Comparison of ENCODE assay signal across 10 cellular contexts in genomic region chr11:12815150-12815523, GRCh38.
DNase-seq lines count a peak whose midpoint lies in the region; ATAC-seq, FAIRE-seq and TF ChIP-seq lines count a peak whose summit lies in the region.
"Had no signal": no experiment of that assay in that cellular context is flagged by ENCODE, and none has a peak within 500 bp of the region (broad histone marks: within the 10 kb centered on the region; RNA-seq: fewer than 3 reads in every experiment).

No MANE protein-coding gene starts in this region.

- peak overlapping the region; percentile 33 for H3K4me3 ChIP-seq in left ventricle myocardium inferior
- no peak overlapping the region for H3K4me3 ChIP-seq in endothelial cell of umbilical vein (replicated peaks in 1 of 3; ENCODE audit: insufficient read depth in 1 of 3, low read depth in 1 of 3, low read length in 3 of 3)
- H3K4me3 ChIP-seq in vagina = peak overlapping the region; percentile 7 to 38

- H3K27ac Mint-ChIP-seq in osteocyte (ENCODE audit: unreplicated experiment) = peak overlapping the region; percentile 79

- no peak for TF ChIP-seq CTCF in left ventricle myocardium inferior (IDR thresholded peaks at IDR 0.05; ENCODE audit: borderline replicate concordance)
- no peak for TF ChIP-seq CTCF in endothelial cell of umbilical vein (IDR thresholded peaks at IDR 0.05; ENCODE audit: extremely low read depth in 1 of 2, insufficient read depth in 1 of 2, low read depth in 1 of 2, low read length in 2 of 2)
- TF ChIP-seq CTCF in osteocyte (IDR thresholded peaks at IDR 0.05) = no peak
- TF ChIP-seq CTCF in vagina (IDR thresholded peaks at IDR 0.05) = no peak

- H3K4me1 Mint-ChIP-seq in osteocyte (ENCODE audit: unreplicated experiment) = peaks cover 53% of the 10 kb centered on the region

- POLR2A ChIA-PET in endothelial cell of umbilical vein (lab: Charles Lee) = interaction anchor here (0.5 to 1.1 kb wide), 3 partner anchors 8 to 28 kb away, joined by 3 to 6 read pairs (median 3); no protein-coding TSS in a partner anchor

- H3K27me3 ChIP-seq in left ventricle myocardium inferior (ENCODE audit: low read depth) (no peaks in the 10 kb centered on the region), endothelial cell of umbilical vein (ENCODE audit: control insufficient read depth in 2 of 2, insufficient read depth in 2 of 2, low read length in 2 of 2) (no peaks in the 10 kb centered on the region), vagina (no peaks in the 10 kb centered on the region)

- H3K4me2 ChIP-seq in endothelial cell of umbilical vein (ENCODE audit: insufficient read depth, low read length) = peak overlapping the region; percentile 40

- H3K27me3 Mint-ChIP-seq in osteocyte (ENCODE audit: unreplicated experiment) = no peaks in the 10 kb centered on the region

- peak overlapping the region; percentile 26 for H3K9ac ChIP-seq in endothelial cell of umbilical vein (replicated peaks; ENCODE audit: extremely low read depth, insufficient read depth, low read length)

- H3K4me3 Mint-ChIP-seq in osteocyte (ENCODE audit: unreplicated experiment) = no peak overlapping the region

- peak; percentile 60 for FAIRE-seq in endothelial cell of umbilical vein (lab: Jason Lieb, UNC)

- dilution Hi-C loops in endothelial cell of umbilical vein (cut with MboI; ENCODE audit: extremely low pct_ligation_motif_present, low sequenced_read_pairs) = no loop called here

- H3K9me1 ChIP-seq in endothelial cell of umbilical vein (replicated peaks; ENCODE audit: control insufficient read depth, extremely low read depth, insufficient read depth, low read length) = no peaks in the 10 kb centered on the region

- H3K36me3 Mint-ChIP-seq in osteocyte (ENCODE audit: unreplicated experiment) = peaks cover 5% of the 10 kb centered on the region

- H3K36me3 ChIP-seq in left ventricle myocardium inferior = no peaks in the 10 kb centered on the region
- H3K36me3 ChIP-seq in endothelial cell of umbilical vein (ENCODE audit: control insufficient read depth in 2 of 2, extremely low read depth in 1 of 2, insufficient read depth in 2 of 2, low read length in 2 of 2) = no peaks in the 10 kb centered on the region
- H3K36me3 ChIP-seq in vagina = no peaks in the 10 kb centered on the region

- TF ChIP-seq POLR2A in endothelial cell of umbilical vein (IDR thresholded peaks at IDR 0.05; ENCODE audit: low read depth, low read length) (no peak), vagina (IDR thresholded peaks at IDR 0.05) (no peak)

- DNase-seq in left ventricle myocardium inferior (no peak), left cardiac atrium (no peak), endothelial cell of umbilical vein (ENCODE audit: low read depth, low spot score) (peak; percentile 78), osteocyte (ENCODE audit: extremely low spot score, unreplicated experiment) (no peak), vagina (ENCODE audit: extremely low spot score in 2 of 2) (no peak), C1 segment of cervical spinal cord (lab: John Stamatoyannopoulos, UW) (no peak)
- DNase-seq: NCI-H2029 had no signal

- H3K27ac ChIP-seq in left ventricle myocardium inferior (replicated peaks) (peak overlapping the region; percentile 55), endothelial cell of umbilical vein (ENCODE audit: insufficient read depth, low read depth, low read length) (peak overlapping the region; percentile 32), vagina (peak overlapping the region; percentile 80)

- ATAC-seq in left cardiac atrium (no peak), HG02938 (IDR thresholded peaks at IDR 0.05; ENCODE audit: unreplicated experiment) (no peak), GM18861 (IDR thresholded peaks at IDR 0.05; ENCODE audit: unreplicated experiment) (no peak)
- ATAC-seq: PC-3 had no signal

- intact Hi-C loops in left ventricle myocardium inferior (cut with micrococcal nuclease) (no loop called here), left cardiac atrium (cut with DNase I) (loop anchor here in 1 of 2 donors (10.0 kb wide), 1 partner anchor 130 kb away; no protein-coding TSS in a partner anchor), endothelial cell of umbilical vein (cut with micrococcal nuclease) (loop anchor here (1.0 to 2.0 kb wide), 2 partner anchors 74 to 216 kb away; no protein-coding TSS in a partner anchor), vagina (cut with DNase I) (loop anchor here (10.0 kb wide), 1 partner anchor 140 kb away; the partner anchor contains the start of gene TEAD1)

- BruUV-seq in endothelial cell of umbilical vein (replicated peaks; lab: Mats Ljungman, UMichigan) = no TSS peak

- H3K4me1 ChIP-seq in left ventricle myocardium inferior = peaks cover 74% of the 10 kb centered on the region
- peaks cover 15% of the 10 kb centered on the region for H3K4me1 ChIP-seq in endothelial cell of umbilical vein (ENCODE audit: control insufficient read depth, extremely low read depth, insufficient read depth, low read length)
- H3K4me1 ChIP-seq in vagina = peaks cover 53% of the 10 kb centered on the region

- H3K79me2 ChIP-seq in endothelial cell of umbilical vein (ENCODE audit: control insufficient read depth, insufficient read depth, low read length) = peaks cover 10% of the 10 kb centered on the region

- no peak overlapping the region for H2AFZ ChIP-seq in endothelial cell of umbilical vein (ENCODE audit: low read depth, low read length)

- no peaks in the 10 kb centered on the region for H3K9me3 Mint-ChIP-seq in osteocyte (ENCODE audit: unreplicated experiment)

- H3K9me3 ChIP-seq in left ventricle myocardium inferior (replicated peaks) (no peaks in the 10 kb centered on the region), endothelial cell of umbilical vein (replicated peaks; ENCODE audit: control insufficient read depth, insufficient read depth, low read length) (no peaks in the 10 kb centered on the region), vagina (no peaks in the 10 kb centered on the region)

- CTCF ChIA-PET in endothelial cell of umbilical vein (lab: Charles Lee) = interaction anchor here (0.6 to 3.9 kb wide), 25 partner anchors 8 to 484 kb away, joined by 3 to 22 read pairs (median 4); partner anchors contain the start of genes PARVA and TEAD1

- H4K20me1 ChIP-seq in endothelial cell of umbilical vein (replicated peaks; ENCODE audit: control insufficient read depth, extremely low read depth, insufficient read depth, low read length) = no peaks in the 10 kb centered on the region

TF ChIP-seq in endothelial cell of umbilical vein, 7 proteins besides CTCF, POLR2A, EP300 and RAD21:
- TF ChIP-seq EZH2 (IDR thresholded peaks at IDR 0.05; ENCODE audit: borderline replicate concordance, low read depth, low read length, severe bottlenecking) (no peak), GATA2 (IDR thresholded peaks at IDR 0.05; ENCODE audit: insufficient read depth, insufficient read length, low read depth, low read length) (peak; percentile 46)
TF ChIP-seq in endothelial cell of umbilical vein: peak in this region for 1.

Comparison
In these comparisons a context has a peak if more than half of its experiments do, and no peak if none do; other contexts are left out.
1. H3K4me3 ChIP-seq: peak in left ventricle myocardium inferior (single experiment) and vagina (2 of 2); none in endothelial cell of umbilical vein (0 of 3).
2. Peak in every context shown above with its lines, with median percentiles within 50 percentile points of each other: H3K27ac ChIP-seq.